ENCODE assay signal across 29 cellular contexts in the genomic region with DNA sequence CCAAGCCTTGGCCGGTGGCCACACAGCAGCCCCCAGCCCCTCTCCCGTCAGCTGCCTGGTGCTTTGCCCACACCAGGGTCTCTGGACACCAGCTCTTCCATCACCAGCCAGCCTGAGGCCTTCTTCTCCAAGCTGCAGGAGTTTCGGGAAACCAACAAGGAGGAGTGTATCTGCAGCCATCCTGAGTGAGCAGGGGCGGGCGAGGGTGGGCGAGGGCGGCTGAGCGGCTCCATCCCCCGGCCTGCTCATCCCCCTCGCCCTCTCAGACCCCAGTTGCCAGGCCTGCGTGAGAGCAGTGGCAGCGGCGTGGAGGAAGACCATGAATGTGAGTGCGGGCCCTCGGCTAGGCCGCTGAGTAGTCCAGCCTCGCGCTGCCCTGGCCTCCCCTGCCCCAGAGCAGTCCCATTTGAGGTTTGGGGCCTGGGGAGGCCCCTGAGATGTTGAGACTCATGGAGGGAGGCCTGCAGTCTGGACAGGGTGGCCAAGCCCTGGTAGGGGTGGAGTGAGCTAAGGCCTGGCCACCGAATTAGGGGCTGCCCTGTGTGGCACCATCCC. TPM values are rescaled to one million over a fixed set of nuclear protein-coding genes. Genes with fewer than 3 reads are reported as not detected.
"Had no signal": no experiment of that assay in that cellular context is flagged by ENCODE, and none has a peak within 500 bp of the region (broad histone marks: within the 10 kb centered on the region; RNA-seq: fewer than 3 reads in every experiment).

No MANE protein-coding gene starts in this region.

- H3K4me1 Mint-ChIP-seq: stimulated activated naive CD8-positive, alpha-beta T cell treated with anti-CD3 and anti-CD28 coated beads, Interleukin-15, amount 100 ng/mL, for 72 hours had no signal

- H3K27me3 Mint-ChIP-seq: progenitor cell of endocrine pancreas; stimulated activated naive CD8-positive, alpha-beta T cell treated with anti-CD3 and anti-CD28 coated beads, Interleukin-15, amount 100 ng/mL, for 72 hours had no signal

- H3K27ac Mint-ChIP-seq: progenitor cell of endocrine pancreas had no signal

- DNase-seq: dorsolateral prefrontal cortex; effector CD8-positive, alpha-beta T cell; foreskin keratinocyte; glutamatergic neuron; heart right ventricle; hippocampal formation; left cardiac atrium; left ventricle myocardium superior; lower lobe of right lung; natural killer cell; pancreas; sigmoid colon; stimulated activated CD4-positive, alpha-beta T cell treated with anti-CD3 and anti-CD28 coated beads, Interleukin-2, amount 100 ng/mL, for 24 hours; stimulated activated CD4-positive, alpha-beta T cell treated with anti-CD3 and anti-CD28 coated beads, Interleukin-4, amount 100 ng/mL, for 24 hours; stimulated activated naive CD4-positive, alpha-beta T cell; stimulated activated naive CD8-positive, alpha-beta T cell treated with anti-CD3 and anti-CD28 coated beads, Interleukin-15, amount 100 ng/mL, for 72 hours; transverse colon; upper lobe of right lung; uterus had no signal

- FAIRE-seq: colon, endothelial cell of umbilical vein, islet of Langerhans, pancreas had no signal

- H3K4me3 Mint-ChIP-seq: natural killer cell; stimulated activated naive CD8-positive, alpha-beta T cell treated with anti-CD3 and anti-CD28 coated beads, Interleukin-15, amount 100 ng/mL, for 72 hours had no signal

- H3K4me1 ChIP-seq: esophagus muscularis mucosa, foreskin keratinocyte, gastroesophageal sphincter, lower lobe of right lung, pancreas, sigmoid colon, suprapubic skin, transverse colon, uterus had no signal

- H3K36me3 ChIP-seq: pancreas, transverse colon, uterus had no signal

- H3K9me3 ChIP-seq: esophagus muscularis mucosa, gastroesophageal sphincter, heart right ventricle, lower lobe of right lung, neutrophil, pancreas, sigmoid colon, suprapubic skin, transverse colon, upper lobe of right lung, uterus had no signal

- ATAC-seq: foreskin keratinocyte, gastroesophageal sphincter, left cardiac atrium, left ventricle myocardium superior, lower lobe of right lung, natural killer cell, pancreas, upper lobe of right lung had no signal

- H3K4me3 ChIP-seq: dorsolateral prefrontal cortex, esophagus muscularis mucosa, gastroesophageal sphincter, heart right ventricle, lower lobe of right lung, pancreas, sigmoid colon, suprapubic skin, transverse colon, upper lobe of right lung, uterus had no signal

- H3K27ac ChIP-seq: dorsolateral prefrontal cortex, esophagus muscularis mucosa, foreskin keratinocyte, gastroesophageal sphincter, heart right ventricle, lower lobe of right lung, neutrophil, pancreas, sigmoid colon, suprapubic skin, transverse colon, upper lobe of right lung, uterus had no signal

- H3K27me3 ChIP-seq: dorsolateral prefrontal cortex, esophagus muscularis mucosa, foreskin keratinocyte, gastroesophageal sphincter, heart right ventricle, neutrophil, pancreas, sigmoid colon, suprapubic skin, transverse colon, upper lobe of right lung, uterus had no signal

- H3K9me3 Mint-ChIP-seq: natural killer cell; stimulated activated naive CD8-positive, alpha-beta T cell treated with anti-CD3 and anti-CD28 coated beads, Interleukin-15, amount 100 ng/mL, for 72 hours had no signal

RNA-seq across cellular contexts. Expression of a gene that starts 34.1 kb away (rescaled TPM):
- total RNA-seq: endothelial cell of umbilical vein, fibroblast of lung, progenitor cell of endocrine pancreas had no signal
- polyA plus RNA-seq: neural cell had no signal
